In the genomic region with DNA sequence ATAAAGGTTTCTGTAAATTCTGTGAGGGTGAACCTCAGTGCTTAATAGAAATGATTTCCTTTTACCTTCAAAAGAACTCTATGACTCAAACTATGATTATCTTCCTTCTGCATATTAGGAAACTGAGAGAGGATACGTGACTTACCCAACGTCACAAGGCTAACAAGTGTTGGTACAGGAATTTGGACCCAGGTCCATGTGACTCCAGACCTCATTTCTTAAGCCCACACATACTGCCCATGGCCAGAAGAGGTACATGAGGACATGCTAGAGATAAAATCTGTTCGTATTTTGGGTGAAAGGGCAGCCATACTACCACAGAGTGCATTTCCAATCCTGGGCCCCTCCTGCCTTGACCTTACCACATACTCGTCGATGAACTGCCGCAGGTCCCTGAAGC, we compare ENCODE assay signal across 1 cellular context.
TF ChIP-seq lines count a peak whose summit lies in the region.

No MANE protein-coding gene starts in this region.

TF ChIP-seq in SK-N-SH, 30 proteins besides CTCF, POLR2A, EP300 and RAD21 (continued from another document):
- no peak for TF ChIP-seq YY1 (IDR thresholded peaks at IDR 0.05; ENCODE audit: low read depth)
